Comparison of ENCODE assay signal across 9 cellular contexts in genomic region chr1:998905-999796, GRCh38. TPM values are rescaled to one million over a fixed set of nuclear protein-coding genes. Genes with fewer than 3 reads are reported as not detected.
DNase-seq lines count a peak whose midpoint lies in the region; ATAC-seq, FAIRE-seq and TF ChIP-seq lines count a peak whose summit lies in the region.
"Had no signal": no experiment of that assay in that cellular context is flagged by ENCODE, and none has a peak within 500 bp of the region (broad histone marks: within the 10 kb centered on the region; RNA-seq: fewer than 3 reads in every experiment).

No MANE protein-coding gene starts in this region.

- H3K79me2 ChIP-seq in GM23338 (replicated peaks; ENCODE audit: insufficient read depth): no peaks in the 10 kb centered on the region
- H3K79me2 ChIP-seq in hepatocyte: peaks cover 16% of the 10 kb centered on the region

- peaks cover 6% of the 10 kb centered on the region; the same call in 1 of the 2 replicates for H3F3A ChIP-seq in GM23338 (replicated peaks; ENCODE audit: low read depth)

- peaks cover 91% of the 10 kb centered on the region for H3K27me3 ChIP-seq in GM23338 (ENCODE audit: insufficient read depth)
- peaks cover 16% of the 10 kb centered on the region for H3K27me3 ChIP-seq in hepatocyte
- peaks cover 53% of the 10 kb centered on the region for H3K27me3 ChIP-seq in skeletal muscle satellite cell (ENCODE audit: control insufficient read depth, insufficient read depth, low read length)

- TF ChIP-seq CTCF in A549 (IDR thresholded peaks at IDR 0.05) (no peak), GM23338 (conservative IDR thresholded peaks at IDR 0.05; ENCODE audit: low read depth in 2 of 2) (no peak), hepatocyte (IDR thresholded peaks at IDR 0.05; ENCODE audit: poor library complexity) (no peak)

- H3K27me3 Mint-ChIP-seq in GM23338 (ENCODE audit: insufficient read depth, low read depth, poor library complexity): peaks cover 74% of the 10 kb centered on the region
- H3K27me3 Mint-ChIP-seq in activated T-cell treated with anti-CD3 and anti-CD28 coated beads, Interleukin-2, amount 50 U/mL, for 72 hours (ENCODE audit: low read depth): peaks cover 40% of the 10 kb centered on the region

- no peak for TF ChIP-seq RAD21 in A549 (conservative IDR thresholded peaks at IDR 0.05 in 1 of 2, IDR thresholded peaks at IDR 0.05 in 1 of 2)

- H3K27ac ChIP-seq in A549 (peak overlapping the region; percentile 97 to 100), GM23338 (ENCODE audit: low read depth) (no peak overlapping the region), hepatocyte (peak overlapping the region; percentile 99)

- POLR2A ChIA-PET in A549 (lab: Yijun Ruan, JAX): interaction anchor here (0.6 to 1.0 kb wide), 2 partner anchors 60 to 83 kb away, joined by 3 read pairs; no protein-coding TSS in a partner anchor

- no peaks in the 10 kb centered on the region; the same call in 2 of the 3 replicates for H3K36me3 Mint-ChIP-seq in GM23338 (ENCODE audit: low read depth)
- peaks cover 0 to 2% of the 10 kb centered on the region in 2 donors for H3K36me3 Mint-ChIP-seq in activated T-cell treated with anti-CD3 and anti-CD28 coated beads, Interleukin-2, amount 50 U/mL, for 72 hours (ENCODE audit: insufficient read depth in 2 of 2)

- DNase-seq in A549 (ENCODE audit: low read depth in 1 of 2, low spot score in 1 of 2) (no peak), GM23338 (ENCODE audit: low spot score) (peak; percentile 53), hepatocyte (ENCODE audit: low spot score) (peak; percentile 76), cerebellum (ENCODE audit: low spot score) (no peak)
- peak in 1 of 2 donors; percentile 36 for DNase-seq in activated T-cell treated with anti-CD3 and anti-CD28 coated beads, Interleukin-2, amount 50 U/mL, for 72 hours

- WGBS in A549 (ENCODE audit: missing lambda C conversion rate): 0% methylated on average over 5 of the region's 99 CpGs
- under 1% methylated on average over 66 of the region's 99 CpGs for WGBS in hepatocyte (ENCODE audit: low lambda C conversion rate, missing lambda C conversion rate)

- H3K9ac ChIP-seq in skeletal muscle satellite cell (ENCODE audit: low read depth, low read length): peak overlapping the region; percentile 58

- H3K27ac Mint-ChIP-seq in GM23338: no peak overlapping the region
- no peak overlapping the region for H3K27ac Mint-ChIP-seq in activated T-cell treated with anti-CD3 and anti-CD28 coated beads, Interleukin-2, amount 50 U/mL, for 72 hours

- peaks cover 5% of the 10 kb centered on the region for H3K4me1 Mint-ChIP-seq in GM23338
- peaks cover 11% of the 10 kb centered on the region for H3K4me1 Mint-ChIP-seq in activated T-cell treated with anti-CD3 and anti-CD28 coated beads, Interleukin-2, amount 50 U/mL, for 72 hours (ENCODE audit: low read depth)

- H3K4me1 ChIP-seq in A549 (peaks cover 14% of the 10 kb centered on the region), GM23338 (ENCODE audit: insufficient read depth) (peaks cover 8% of the 10 kb centered on the region), hepatocyte (ENCODE audit: insufficient read depth) (peaks cover 10% of the 10 kb centered on the region), skeletal muscle satellite cell (ENCODE audit: control insufficient read depth, insufficient read depth, low read length) (peaks cover 27% of the 10 kb centered on the region)

- no peak for TF ChIP-seq EP300 in A549 (IDR thresholded peaks at IDR 0.05)

- H3K4me2 ChIP-seq in A549: peak overlapping the region; percentile 95
- peak overlapping the region; percentile 82 for H3K4me2 ChIP-seq in GM23338
- peak overlapping the region; percentile 95 for H3K4me2 ChIP-seq in hepatocyte
- H3K4me2 ChIP-seq in skeletal muscle satellite cell (ENCODE audit: low read length): peak overlapping the region; percentile 83

- H3K36me3 ChIP-seq in GM23338 (ENCODE audit: insufficient read depth) (no peaks in the 10 kb centered on the region), hepatocyte (replicated peaks; ENCODE audit: insufficient read depth, low read depth) (no peaks in the 10 kb centered on the region), skeletal muscle satellite cell (ENCODE audit: insufficient read depth, low read length) (no peaks in the 10 kb centered on the region)

- H4K20me1 ChIP-seq in GM23338 (replicated peaks; ENCODE audit: insufficient read depth) (no peaks in the 10 kb centered on the region), hepatocyte (ENCODE audit: insufficient read depth, poor library complexity, severe bottlenecking) (no peaks in the 10 kb centered on the region)

- H3K9me2 ChIP-seq in GM23338 (ENCODE audit: insufficient read depth) (no peaks in the 10 kb centered on the region), hepatocyte (replicated peaks; ENCODE audit: insufficient read depth) (no peaks in the 10 kb centered on the region)

- H3K4me3 ChIP-seq in A549 (peak overlapping the region; percentile 77), GM23338 (peak overlapping the region; percentile 71), hepatocyte (peak overlapping the region; percentile 73), skeletal muscle satellite cell (ENCODE audit: low read length) (peak overlapping the region; percentile 62)

- TF ChIP-seq POLR2A in A549 (IDR thresholded peaks at IDR 0.05; ENCODE audit: low read length): no peak

- no peak for FAIRE-seq in A549 (lab: Jason Lieb, UNC)

- ATAC-seq in A549 (0 out of 6 replicates have a peak, but pooled peaks of 1 of the 2 experiments have one; percentile 0), GM23338 (peak; percentile 0; the same call in 2 of the 3 replicates), GM21619 (IDR thresholded peaks at IDR 0.05; ENCODE audit: unreplicated experiment) (no peak), GM18519 (IDR thresholded peaks at IDR 0.05; ENCODE audit: low FRiP score, unreplicated experiment) (no peak)
- ATAC-seq in activated T-cell treated with anti-CD3 and anti-CD28 coated beads, Interleukin-2, amount 50 U/mL, for 72 hours (replicated peaks in 1 of 2): peak; percentile 12

- peaks cover 2% of the 10 kb centered on the region; the same call in 1 of the 3 replicates for H3K9me3 Mint-ChIP-seq in GM23338
- no peaks in the 10 kb centered on the region for H3K9me3 Mint-ChIP-seq in activated T-cell treated with anti-CD3 and anti-CD28 coated beads, Interleukin-2, amount 50 U/mL, for 72 hours

- CTCF ChIA-PET in A549 (lab: Yijun Ruan, JAX): interaction anchor here (0.7 to 4.3 kb wide), 6 partner anchors 15 to 123 kb away, joined by 3 to 33 read pairs (median 5); partner anchors contain the start of gene ISG15

- H2AFZ ChIP-seq in GM23338: no peak overlapping the region
- H2AFZ ChIP-seq in hepatocyte: no peak overlapping the region

- H3K4me3 Mint-ChIP-seq in GM23338: peak overlapping the region; percentile 52; the same call in 2 of the 3 replicates
- peak overlapping the region; percentile 45 to 65 for H3K4me3 Mint-ChIP-seq in activated T-cell treated with anti-CD3 and anti-CD28 coated beads, Interleukin-2, amount 50 U/mL, for 72 hours

- H3K9me3 ChIP-seq in A549 (no peaks in the 10 kb centered on the region), hepatocyte (ENCODE audit: low read depth) (no peaks in the 10 kb centered on the region), skeletal muscle satellite cell (replicated peaks; ENCODE audit: low read length) (no peaks in the 10 kb centered on the region)

RNA-seq across cellular contexts. Expression of gene HES4, which starts 0.7 kb away (rescaled TPM):
- polyA plus RNA-seq in A549 (2011; rRNA removed) (4.2 and 5.9 TPM in 2 replicates), A549 (2017; fragmentation: RNase III; extraction: RNeasy Plus Mini Kit Qiagen cat#74134 plus additional on column Dnase treatment) (8.4 to 9.6 TPM (median 8.8 TPM) in 3 replicates), GM23338 (2016; fragmentation: Nextera tagmentation; extraction: Ambion mirVana) (6.7 and 7.9 TPM in 2 replicates), hepatocyte (74.5 and 107 TPM in 2 replicates)
- 32.9 and 46.9 TPM in 2 replicates for polyA plus RNA-seq in A549 (2012; cell fraction: cytosol; rRNA removed)
- 111 and 145 TPM in 2 replicates for polyA plus RNA-seq in A549 (2012; cell fraction: nucleus; rRNA removed)
- polyA minus RNA-seq in A549 (2011; rRNA and poly(A)+ RNA removed): 0.99 and 3.5 TPM in 2 replicates
- 2.3 and 4.8 TPM in 2 replicates for total RNA-seq in GM23338 (2014; rRNA removed; shearing (Covaris generic))
- total RNA-seq in activated T-cell treated with anti-CD3 and anti-CD28 coated beads, Interleukin-2, amount 50 U/mL, for 72 hours: 1 to 10 TPM; 7.8 to 9.9 TPM
- total RNA-seq in hepatocyte (21.4 and 28.7 TPM in 2 replicates), cerebellum (14.9 TPM)
- 0.51 TPM in 1 of 2 replicates, not detected in the other for total RNA-seq in skeletal muscle satellite cell (2012; rRNA removed)

RNA-seq across cellular contexts. Expression of gene ISG15, which starts 14.1 kb away (rescaled TPM):
- 4.3 and 4.6 TPM in 2 replicates for polyA plus RNA-seq in A549 (2011; rRNA removed)
- polyA plus RNA-seq in A549 (2012; cell fraction: cytosol; rRNA removed): 15.8 and 18.5 TPM in 2 replicates
- 21.1 and 23.1 TPM in 2 replicates for polyA plus RNA-seq in A549 (2012; cell fraction: nucleus; rRNA removed)
- polyA plus RNA-seq in A549 (2017; fragmentation: RNase III; extraction: RNeasy Plus Mini Kit Qiagen cat#74134 plus additional on column Dnase treatment): 11.2 to 17.6 TPM (median 11.2 TPM) in 3 replicates
- 0.78 and 0.95 TPM in 2 replicates for polyA minus RNA-seq in A549 (2011; rRNA and poly(A)+ RNA removed)
- total RNA-seq in GM23338 (2014; rRNA removed; shearing (Covaris generic)): 52.9 and 65.3 TPM in 2 replicates
- 101 and 113 TPM in 2 replicates for polyA plus RNA-seq in GM23338 (2016; fragmentation: Nextera tagmentation; extraction: Ambion mirVana)
- 100 to 1,000 TPM in 1 of 2 donors, 10 to 100 TPM in 1; 81.0 to 197 TPM for total RNA-seq in activated T-cell treated with anti-CD3 and anti-CD28 coated beads, Interleukin-2, amount 50 U/mL, for 72 hours
- 62.3 and 86.0 TPM in 2 replicates for total RNA-seq in hepatocyte
- polyA plus RNA-seq in hepatocyte: 88.5 and 89.6 TPM in 2 replicates
- 76.8 and 83.0 TPM in 2 replicates for total RNA-seq in skeletal muscle satellite cell (2012; rRNA removed)
- total RNA-seq in cerebellum: 10.3 TPM

RNA-seq across cellular contexts. Expression of gene PERM1, which starts 17.3 kb away (rescaled TPM):
- not detected in 2 replicates for polyA plus RNA-seq in A549 (2011; rRNA removed)
- 0.03 and 0.05 TPM in 2 replicates for polyA plus RNA-seq in A549 (2012; cell fraction: cytosol; rRNA removed)
- 0.09 and 0.17 TPM in 2 replicates for polyA plus RNA-seq in A549 (2012; cell fraction: nucleus; rRNA removed)
- polyA plus RNA-seq in A549 (2017; fragmentation: RNase III; extraction: RNeasy Plus Mini Kit Qiagen cat#74134 plus additional on column Dnase treatment): 0.12 to 0.33 TPM (median 0.30 TPM) in 3 replicates
- polyA minus RNA-seq in A549 (2011; rRNA and poly(A)+ RNA removed): 0.12 TPM in 1 of 2 replicates, not detected in the other
- total RNA-seq in GM23338 (2014; rRNA removed; shearing (Covaris generic)): not detected in 2 replicates
- 0.66 and 1.1 TPM in 2 replicates for polyA plus RNA-seq in GM23338 (2016; fragmentation: Nextera tagmentation; extraction: Ambion mirVana)
- total RNA-seq in activated T-cell treated with anti-CD3 and anti-CD28 coated beads, Interleukin-2, amount 50 U/mL, for 72 hours: not detected
- total RNA-seq in hepatocyte: not detected in 2 replicates
- 1.3 and 1.6 TPM in 2 replicates for polyA plus RNA-seq in hepatocyte
- total RNA-seq in skeletal muscle satellite cell (2012; rRNA removed): not detected in 2 replicates
- 0.18 TPM for total RNA-seq in cerebellum

RNA-seq across cellular contexts. Expression of gene AGRN, which starts 20.8 kb away (rescaled TPM):
- polyA plus RNA-seq in A549 (2011; rRNA removed) (23.9 and 34.9 TPM in 2 replicates), A549 (2017; fragmentation: RNase III; extraction: RNeasy Plus Mini Kit Qiagen cat#74134 plus additional on column Dnase treatment) (88.0 to 95.3 TPM (median 90.9 TPM) in 3 replicates), GM23338 (2016; fragmentation: Nextera tagmentation; extraction: Ambion mirVana) (12.3 and 13.2 TPM in 2 replicates), hepatocyte (53.3 and 61.2 TPM in 2 replicates)
- polyA plus RNA-seq in A549 (2012; cell fraction: cytosol; rRNA removed): 54.0 and 72.0 TPM in 2 replicates
- 477 and 531 TPM in 2 replicates for polyA plus RNA-seq in A549 (2012; cell fraction: nucleus; rRNA removed)
- polyA minus RNA-seq in A549 (2011; rRNA and poly(A)+ RNA removed): 27.8 and 31.7 TPM in 2 replicates
- 144 and 185 TPM in 2 replicates for total RNA-seq in GM23338 (2014; rRNA removed; shearing (Covaris generic))
- total RNA-seq in activated T-cell treated with anti-CD3 and anti-CD28 coated beads, Interleukin-2, amount 50 U/mL, for 72 hours: 100 to 1,000 TPM in 1 of 2 donors, 10 to 100 TPM in 1; 69.0 to 112 TPM
- total RNA-seq in hepatocyte (51.8 and 81.8 TPM in 2 replicates), cerebellum (71.5 TPM)
- 15.2 and 22.5 TPM in 2 replicates for total RNA-seq in skeletal muscle satellite cell (2012; rRNA removed)

RNA-seq across cellular contexts. Expression of gene PLEKHN1, which starts 32.9 kb away (rescaled TPM):
- 0.61 and 0.75 TPM in 2 replicates for polyA plus RNA-seq in A549 (2011; rRNA removed)
- polyA plus RNA-seq in A549 (2012; cell fraction: cytosol; rRNA removed): 1.6 and 2.3 TPM in 2 replicates
- polyA plus RNA-seq in A549 (2012; cell fraction: nucleus; rRNA removed): 9.4 and 13.1 TPM in 2 replicates
- polyA plus RNA-seq in A549 (2017; fragmentation: RNase III; extraction: RNeasy Plus Mini Kit Qiagen cat#74134 plus additional on column Dnase treatment): 3.2 to 3.6 TPM (median 3.4 TPM) in 3 replicates
- polyA minus RNA-seq in A549 (2011; rRNA and poly(A)+ RNA removed): 0.33 and 0.73 TPM in 2 replicates
- total RNA-seq in GM23338 (2014; rRNA removed; shearing (Covaris generic)): 2.2 and 3.3 TPM in 2 replicates
- polyA plus RNA-seq in GM23338 (2016; fragmentation: Nextera tagmentation; extraction: Ambion mirVana): 0.94 and 1.4 TPM in 2 replicates
- 1 to 10 TPM; 1.9 to 2.3 TPM for total RNA-seq in activated T-cell treated with anti-CD3 and anti-CD28 coated beads, Interleukin-2, amount 50 U/mL, for 72 hours
- total RNA-seq in hepatocyte: 0.60 and 0.72 TPM in 2 replicates
- polyA plus RNA-seq in hepatocyte: 2.4 and 5.6 TPM in 2 replicates
- total RNA-seq in skeletal muscle satellite cell (2012; rRNA removed): 1.3 TPM in 2 replicates
- not detected for total RNA-seq in cerebellum
- total RNA-seq: temporal lobe had no signal

Comparison
In these comparisons a context has a peak if more than half of its experiments do, and no peak if none do; other contexts are left out.
1. ATAC-seq: peak in GM23338 (single experiment) and activated T-cell treated with anti-CD3 and anti-CD28 coated beads, Interleukin-2, amount 50 U/mL, for 72 hours (2 of 2); none in GM21619 (single experiment) and GM18519 (single experiment).
2. DNase-seq: peak in GM23338 (single experiment) and hepatocyte (single experiment); none in A549 (0 of 2) and cerebellum (single experiment).
3. Peak in every context shown above with its lines, with median percentiles within 50 percentile points of each other: H3K4me2 ChIP-seq and H3K4me3 ChIP-seq.